Comparison of ENCODE assay signal across 1 cellular context in genomic region chr3:42635111-42635510, GRCh38.
TF ChIP-seq lines count a peak whose summit lies in the region.

No MANE protein-coding gene starts in this region.

TF ChIP-seq in K562, 482 proteins besides CTCF, POLR2A, EP300 and RAD21 (continued from another document):
- TF ChIP-seq ZNF318 (IDR thresholded peaks at IDR 0.05; ENCODE audit: borderline replicate concordance in 1 of 2, low read depth in 1 of 2) = 0 out of 4 replicates have a peak, but pooled peaks of 1 of the 2 experiments have one; percentile 29
- TF ChIP-seq CBFA2T3 (IDR thresholded peaks at IDR 0.05) = 0 out of 2 replicates have a peak, but pooled peaks have one; percentile 18
- TF ChIP-seq TSC22D4 (tag; IDR thresholded peaks at IDR 0.05) = no peak
- TF ChIP-seq NONO (IDR thresholded peaks at IDR 0.05; ENCODE audit: low read depth in 2 of 2, low read length in 1 of 2) = 0 out of 4 replicates have a peak, but pooled peaks of 1 of the 2 experiments have one; percentile 43
- peak; percentile 34; the same call in 1 of the 2 replicates for TF ChIP-seq ELF1 (tag; IDR thresholded peaks at IDR 0.05)
- 0 out of 2 replicates have a peak, but pooled peaks have one; percentile 36 for TF ChIP-seq EP400 (IDR thresholded peaks at IDR 0.05)
- no peak for TF ChIP-seq TCF7L2 (IDR thresholded peaks at IDR 0.05; ENCODE audit: low read depth, low read length)
- TF ChIP-seq SMARCE1 (IDR thresholded peaks at IDR 0.05) = peak; percentile 85; the same call in 1 of the 2 replicates
- TF ChIP-seq GABPA (tag; conservative IDR thresholded peaks at IDR 0.05; ENCODE audit: low read depth) = peak; percentile 57
- TF ChIP-seq FOSL1 (tag; conservative IDR thresholded peaks at IDR 0.05) = peak; percentile 95
- TF ChIP-seq HDAC3 (IDR thresholded peaks at IDR 0.05; ENCODE audit: borderline replicate concordance, partially characterized antibody) = peak; percentile 27
- peak; percentile 96 for TF ChIP-seq SPI1 (IDR thresholded peaks at IDR 0.05; ENCODE audit: borderline replicate concordance, low read depth, low read length)
- TF ChIP-seq CREB5 (CRISPR knock-in tag; IDR thresholded peaks at IDR 0.05) = 0 out of 2 replicates have a peak, but pooled peaks have one; percentile 41
- TF ChIP-seq RCOR1 (IDR thresholded peaks at IDR 0.05; ENCODE audit: borderline replicate concordance in 1 of 2, low read depth in 2 of 2, low read length in 2 of 2) = peak in 1 of 2 experiments; percentile 84; a peak in 2 of 4 replicates
- TF ChIP-seq MNT (conservative IDR thresholded peaks at IDR 0.05) = peak; percentile 19 to 37; a peak in 1 of 4 replicates
- TF ChIP-seq CTBP1 (IDR thresholded peaks at IDR 0.05; ENCODE audit: borderline replicate concordance) = 0 out of 2 replicates have a peak, but pooled peaks have one; percentile 35
- peak; percentile 24; the same call in 1 of the 2 replicates for TF ChIP-seq MAFF (IDR thresholded peaks at IDR 0.05; ENCODE audit: low read length)
- peak; percentile 55 for TF ChIP-seq NFE2 (IDR thresholded peaks at IDR 0.05; ENCODE audit: low read depth)
- no peak for TF ChIP-seq PBX2 (CRISPR knock-in tag; IDR thresholded peaks at IDR 0.05; ENCODE audit: low read depth)
- TF ChIP-seq PBX2 (tag; conservative IDR thresholded peaks at IDR 0.05; ENCODE audit: low read depth) = 0 out of 2 replicates have a peak, but pooled peaks have one; percentile 23
- TF ChIP-seq SMARCA4 (IDR thresholded peaks at IDR 0.05) = peak; percentile 83
- TF ChIP-seq SMC3 (conservative IDR thresholded peaks at IDR 0.05; ENCODE audit: insufficient read depth, low read depth, low read length) = 0 out of 2 replicates have a peak, but pooled peaks have one; percentile 20
- peak; percentile 91 for TF ChIP-seq JUND (IDR thresholded peaks at IDR 0.05; ENCODE audit: borderline replicate concordance, low read depth, low read length)
- peak; percentile 87; the same call in 2 of the 3 replicates for TF ChIP-seq JUND (tag; IDR thresholded peaks at IDR 0.05; ENCODE audit: borderline replicate concordance, low read depth, low read length)
- 0 out of 2 replicates have a peak, but pooled peaks have one; percentile 26 for TF ChIP-seq FOXJ2 (tag; IDR thresholded peaks at IDR 0.05)
- peak; percentile 71 for TF ChIP-seq CREM (IDR thresholded peaks at IDR 0.05; ENCODE audit: low read depth)
- TF ChIP-seq ATF3 (IDR thresholded peaks at IDR 0.05) = peak; percentile 90
- no peak; the same call in 1 of the 2 replicates for TF ChIP-seq ATF3 (CRISPR knock-in tag; conservative IDR thresholded peaks at IDR 0.05)
- TF ChIP-seq DPF2 (IDR thresholded peaks at IDR 0.05) = peak; percentile 80
- peak; percentile 62; the same call in 1 of the 2 replicates for TF ChIP-seq SOX6 (IDR thresholded peaks at IDR 0.05)
